In the genomic region with DNA sequence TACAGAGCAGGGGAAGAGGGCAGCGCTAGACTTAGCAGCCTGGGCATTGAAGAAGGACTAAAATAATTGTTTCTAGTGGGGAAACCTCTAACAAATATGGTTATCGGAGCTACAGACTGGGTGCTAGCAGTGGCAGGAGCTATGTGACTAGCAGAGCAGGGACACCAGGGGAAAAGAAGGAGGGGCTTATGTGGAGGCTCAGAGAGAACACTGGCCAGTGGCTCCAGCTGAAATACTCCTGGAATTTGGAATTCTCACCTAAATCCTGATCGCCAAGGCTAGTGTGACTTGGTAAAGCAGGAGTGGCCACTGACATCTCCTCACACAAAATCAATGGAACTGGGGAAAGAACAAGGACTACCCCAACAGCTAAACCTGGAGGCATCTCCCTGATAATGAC, we compare ENCODE assay signal across 8 cellular contexts. TPM values are rescaled to one million over a fixed set of nuclear protein-coding genes. Genes with fewer than 3 reads are reported as not detected.
DNase-seq lines count a peak whose midpoint lies in the region; TF ChIP-seq lines count a peak whose summit lies in the region.

No MANE protein-coding gene starts in this region.

- H3K27me3 Mint-ChIP-seq in glutamatergic neuron (ENCODE audit: unreplicated experiment) (peaks cover 3% of the 10 kb centered on the region), chondrocyte (ENCODE audit: low read depth) (no peaks in the 10 kb centered on the region)

- H4K20me1 ChIP-seq in GM23248 (ENCODE audit: insufficient read depth) = no peaks in the 10 kb centered on the region

- peaks cover 65% of the 10 kb centered on the region for H3K79me2 ChIP-seq in GM23248 (ENCODE audit: insufficient read depth)

- in situ Hi-C loops in GM23248 (cut with MboI) = no loop called here

- peaks cover 4% of the 10 kb centered on the region; the same call in 1 of the 2 replicates for H3K36me3 ChIP-seq in GM23248 (ENCODE audit: low read depth)
- H3K36me3 ChIP-seq in Peyer's patch = peaks cover 0 to 8% (median 0%) of the 10 kb centered on the region in 3 donors
- H3K36me3 ChIP-seq in ovary = no peaks in the 10 kb centered on the region
- H3K36me3 ChIP-seq in MG63 = no peaks in the 10 kb centered on the region

- H3K4me3 ChIP-seq in GM23248 (peak overlapping the region; percentile 92), Peyer's patch (peak overlapping the region in 3 of 4 donors; percentile 8 to 97 (median 93)), epithelial cell of proximal tubule (ENCODE audit: low read depth, low read length) (peak overlapping the region; percentile 78), ovary (peak overlapping the region; percentile 80), MG63 (no peak overlapping the region)

- TF ChIP-seq POLR2A in Peyer's patch (IDR thresholded peaks at IDR 0.05) = no peak
- TF ChIP-seq POLR2A in ovary (IDR thresholded peaks at IDR 0.05) = no peak

- H3K27ac Mint-ChIP-seq in glutamatergic neuron (ENCODE audit: unreplicated experiment) (no peak overlapping the region), chondrocyte (ENCODE audit: unreplicated experiment) (no peak overlapping the region)

- 95 to 98% methylated on average over 3 of the region's 3 CpGs for WGBS in GM23248 (ENCODE audit: low coverage in 1 of 2, low lambda C conversion rate in 2 of 2, missing lambda C conversion rate in 2 of 2), 2 experiments
- 79 to 93% (median 86%) methylated on average over 3 of the region's 3 CpGs for WGBS in ovary, 3 donors

- H3K4me1 ChIP-seq in GM23248 (ENCODE audit: insufficient read depth) = 0 out of 2 replicates have a peak, but pooled peaks cover 12% of the 10 kb centered on the region
- H3K4me1 ChIP-seq in Peyer's patch = peaks cover 0 to 23% (median 6%) of the 10 kb centered on the region in 4 donors
- H3K4me1 ChIP-seq in ovary (ENCODE audit: insufficient read depth) = peaks cover 7% of the 10 kb centered on the region

- H3K9me3 ChIP-seq in GM23248 (ENCODE audit: low read depth) = no peaks in the 10 kb centered on the region
- no peaks in the 10 kb centered on the region for H3K9me3 ChIP-seq in Peyer's patch
- H3K9me3 ChIP-seq in ovary = no peaks in the 10 kb centered on the region
- no peaks in the 10 kb centered on the region for H3K9me3 ChIP-seq in MG63

- H3K9me3 Mint-ChIP-seq in glutamatergic neuron (ENCODE audit: unreplicated experiment) (peaks cover 6% of the 10 kb centered on the region), chondrocyte (ENCODE audit: low read depth) (no peaks in the 10 kb centered on the region)

- H3K27me3 ChIP-seq in GM23248 (replicated peaks; ENCODE audit: insufficient read depth) (no peaks in the 10 kb centered on the region), Peyer's patch (no peaks in the 10 kb centered on the region), ovary (no peaks in the 10 kb centered on the region), MG63 (no peaks in the 10 kb centered on the region)

- TF ChIP-seq CTCF in Peyer's patch (IDR thresholded peaks at IDR 0.05) (no peak), epithelial cell of proximal tubule (conservative IDR thresholded peaks at IDR 0.05; ENCODE audit: low read depth, low read length) (no peak), ovary (IDR thresholded peaks at IDR 0.05) (no peak), glutamatergic neuron (IDR thresholded peaks at IDR 0.05; ENCODE audit: partially characterized antibody, unreplicated experiment) (no peak), chondrocyte (IDR thresholded peaks at IDR 0.05) (no peak)

- peak overlapping the region; percentile 82 for H3K4me2 ChIP-seq in GM23248 (ENCODE audit: unreplicated experiment)

- H3K27ac ChIP-seq in GM23248 (no peak overlapping the region), Peyer's patch (peak overlapping the region in 1 of 4 donors; percentile 8), ovary (no peak overlapping the region)

- no peaks in the 10 kb centered on the region for H3K9me2 ChIP-seq in GM23248 (ENCODE audit: insufficient read depth)

- H3K4me3 Mint-ChIP-seq in glutamatergic neuron (ENCODE audit: unreplicated experiment) = no peak overlapping the region
- no peak overlapping the region for H3K4me3 Mint-ChIP-seq in chondrocyte (ENCODE audit: unreplicated experiment)

- H3K4me1 Mint-ChIP-seq in glutamatergic neuron (ENCODE audit: low read depth, unreplicated experiment) (peaks cover 6% of the 10 kb centered on the region), chondrocyte (ENCODE audit: low read depth) (peaks cover 34% of the 10 kb centered on the region)

- no peak for DNase-seq in GM23248
- DNase-seq in Peyer's patch = no peak
- DNase-seq in epithelial cell of proximal tubule (ENCODE audit: low read depth) = no peak
- no peak for DNase-seq in ovary
- DNase-seq in NCI-H774 (lab: John Stamatoyannopoulos, UW) = no peak
- DNase-seq in glutamatergic neuron = no peak
- no peak for DNase-seq in MG63
- DNase-seq in chondrocyte (ENCODE audit: low spot score) = no peak

- H2AFZ ChIP-seq in GM23248 = peak overlapping the region; percentile 92; the same call in 1 of the 2 replicates

- H3F3A ChIP-seq in GM23248 (ENCODE audit: insufficient read depth) = peaks cover 9% of the 10 kb centered on the region; the same call in 1 of the 2 replicates

- TF ChIP-seq EP300 in ovary (IDR thresholded peaks at IDR 0.05) = no peak

- no peaks in the 10 kb centered on the region for H3K36me3 Mint-ChIP-seq in glutamatergic neuron (ENCODE audit: unreplicated experiment)
- no peaks in the 10 kb centered on the region for H3K36me3 Mint-ChIP-seq in chondrocyte (ENCODE audit: low read depth)

- intact Hi-C loops in ovary (cut with DNase I) = no loop called here

- H3K9ac ChIP-seq in GM23248 = no peak overlapping the region

RNA-seq across cellular contexts. Expression of a gene that starts 2.0 kb away (rescaled TPM):
- 13.2 and 16.8 TPM in 2 replicates for total RNA-seq in GM23248 (2014; rRNA removed; shearing (Covaris generic))
- polyA plus RNA-seq in GM23248 (2016; fragmentation: Nextera tagmentation; extraction: Ambion mirVana) = 7.8 and 9.7 TPM in 2 replicates
- 10 to 100 TPM; 22.4 to 43.7 (median 33.7) TPM for total RNA-seq in Peyer's patch
- 7.0 and 12.7 TPM in 2 replicates for total RNA-seq in epithelial cell of proximal tubule
- 10 to 100 TPM; 19.0 to 36.2 (median 27.2) TPM for total RNA-seq in ovary
- 10 to 100 TPM; 18.3 to 36.7 TPM for polyA plus RNA-seq in ovary
- 28.9 TPM for total RNA-seq in glutamatergic neuron (ENCODE audit: unreplicated experiment)
- 2.3 and 7.9 TPM in 2 replicates for total RNA-seq in MG63 (2014; rRNA removed; shearing (Covaris generic); ENCODE audit: low replicate concordance)
- total RNA-seq in chondrocyte = 17.8 to 26.0 TPM (median 23.0 TPM) in 3 replicates
